Comparison of ENCODE assay signal across 1 cellular context in genomic region chr5:176388341-176389113, GRCh38.
A peak's percentile ranks its signal among the peaks of the same experiment; 100 is the strongest.
TF ChIP-seq lines count a peak whose summit lies in the region.

A gene with protein sequence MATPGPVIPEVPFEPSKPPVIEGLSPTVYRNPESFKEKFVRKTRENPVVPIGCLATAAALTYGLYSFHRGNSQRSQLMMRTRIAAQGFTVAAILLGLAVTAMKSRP (plus strand): TSS chr5:176388751. CDS start chr5:176388820, 69 bp downstream.
A gene with protein sequence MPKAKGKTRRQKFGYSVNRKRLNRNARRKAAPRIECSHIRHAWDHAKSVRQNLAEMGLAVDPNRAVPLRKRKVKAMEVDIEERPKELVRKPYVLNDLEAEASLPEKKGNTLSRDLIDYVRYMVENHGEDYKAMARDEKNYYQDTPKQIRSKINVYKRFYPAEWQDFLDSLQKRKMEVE (minus strand): TSS chr5:176388598. CDS start chr5:176388539, 59 bp downstream.

TF ChIP-seq in K562, 482 proteins besides CTCF, POLR2A, EP300 and RAD21 (continued from another document and continues in another):
- TF ChIP-seq ZNF609 (CRISPR knock-in tag; IDR thresholded peaks at IDR 0.05; ENCODE audit: borderline replicate concordance) (no peak), ZNF212 (CRISPR knock-in tag; IDR thresholded peaks at IDR 0.05) (no peak), ZNF347 (CRISPR knock-in tag; IDR thresholded peaks at IDR 0.05; ENCODE audit: low read depth) (no peak), RB1 (IDR thresholded peaks at IDR 0.05; ENCODE audit: low read depth) (peak; percentile 63), GTF2A2 (tag; IDR thresholded peaks at IDR 0.05) (no peak), PPARD (CRISPR knock-in tag; IDR thresholded peaks at IDR 0.05) (no peak), CEBPG (CRISPR knock-in tag; IDR thresholded peaks at IDR 0.05) (no peak), CEBPG (tag; conservative IDR thresholded peaks at IDR 0.05 in 1 of 2, IDR thresholded peaks at IDR 0.05 in 1 of 2) (no peak), TAF15 (IDR thresholded peaks at IDR 0.05; ENCODE audit: low read depth, low read length) (no peak), RFX5 (IDR thresholded peaks at IDR 0.05; ENCODE audit: low read depth, low read length) (no peak), ATF1 (CRISPR knock-in tag; IDR thresholded peaks at IDR 0.05) (no peak), ATF1 (tag; IDR thresholded peaks at IDR 0.05) (peak; percentile 87), DIDO1 (tag; IDR thresholded peaks at IDR 0.05; ENCODE audit: low read depth) (peak; percentile 96), ELF2 (CRISPR knock-in tag; IDR thresholded peaks at IDR 0.05) (peak; percentile 89), ZNF184 (CRISPR knock-in tag; IDR thresholded peaks at IDR 0.05) (no peak), POLR2G (IDR thresholded peaks at IDR 0.05; ENCODE audit: low read depth, low read length) (peak; percentile 89), CREBBP (IDR thresholded peaks at IDR 0.05; ENCODE audit: low read depth, low read length) (no peak), WHSC1 (IDR thresholded peaks at IDR 0.05; ENCODE audit: low read length) (no peak), C11orf30 (IDR thresholded peaks at IDR 0.05; ENCODE audit: low read depth) (peak; percentile 98), NFRKB (IDR thresholded peaks at IDR 0.05; ENCODE audit: low read depth) (peak; percentile 97), ZNF699 (CRISPR knock-in tag; IDR thresholded peaks at IDR 0.05; ENCODE audit: insufficient replicate concordance) (no peak), NFIX (CRISPR knock-in tag; IDR thresholded peaks at IDR 0.05; ENCODE audit: low read depth) (no peak), E2F8 (IDR thresholded peaks at IDR 0.05; ENCODE audit: low read depth, partially characterized antibody) (peak; percentile 95), NFXL1 (CRISPR knock-in tag; IDR thresholded peaks at IDR 0.05) (no peak), LARP7 (IDR thresholded peaks at IDR 0.05) (peak; percentile 86; the same call in 1 of the 2 replicates), ID3 (CRISPR knock-in tag; IDR thresholded peaks at IDR 0.05) (no peak), ID3 (tag; IDR thresholded peaks at IDR 0.05) (peak; percentile 92), ZNF121 (CRISPR knock-in tag; conservative IDR thresholded peaks at IDR 0.05) (no peak), ZNF830 (CRISPR knock-in tag; IDR thresholded peaks at IDR 0.05) (no peak), PRMT5 (CRISPR knock-in tag; IDR thresholded peaks at IDR 0.05) (no peak), STAT5B (CRISPR knock-in tag; IDR thresholded peaks at IDR 0.05) (no peak), HBP1 (CRISPR knock-in tag; IDR thresholded peaks at IDR 0.05) (no peak), FOXJ2 (tag; IDR thresholded peaks at IDR 0.05) (no peak), RBM34 (IDR thresholded peaks at IDR 0.05; ENCODE audit: borderline replicate concordance, insufficient read depth, low read length) (no peak), IRF9 (tag; IDR thresholded peaks at IDR 0.05) (no peak), ZNF263 (CRISPR knock-in tag; IDR thresholded peaks at IDR 0.05; ENCODE audit: borderline replicate concordance) (no peak), ZNF436 (CRISPR knock-in tag; IDR thresholded peaks at IDR 0.05) (no peak), ZNF24 (IDR thresholded peaks at IDR 0.05) (0 out of 2 replicates have a peak, but pooled peaks have one; percentile 34), ARID3B (CRISPR knock-in tag; IDR thresholded peaks at IDR 0.05; ENCODE audit: borderline replicate concordance) (no peak)
- TF ChIP-seq, protein P1, sequence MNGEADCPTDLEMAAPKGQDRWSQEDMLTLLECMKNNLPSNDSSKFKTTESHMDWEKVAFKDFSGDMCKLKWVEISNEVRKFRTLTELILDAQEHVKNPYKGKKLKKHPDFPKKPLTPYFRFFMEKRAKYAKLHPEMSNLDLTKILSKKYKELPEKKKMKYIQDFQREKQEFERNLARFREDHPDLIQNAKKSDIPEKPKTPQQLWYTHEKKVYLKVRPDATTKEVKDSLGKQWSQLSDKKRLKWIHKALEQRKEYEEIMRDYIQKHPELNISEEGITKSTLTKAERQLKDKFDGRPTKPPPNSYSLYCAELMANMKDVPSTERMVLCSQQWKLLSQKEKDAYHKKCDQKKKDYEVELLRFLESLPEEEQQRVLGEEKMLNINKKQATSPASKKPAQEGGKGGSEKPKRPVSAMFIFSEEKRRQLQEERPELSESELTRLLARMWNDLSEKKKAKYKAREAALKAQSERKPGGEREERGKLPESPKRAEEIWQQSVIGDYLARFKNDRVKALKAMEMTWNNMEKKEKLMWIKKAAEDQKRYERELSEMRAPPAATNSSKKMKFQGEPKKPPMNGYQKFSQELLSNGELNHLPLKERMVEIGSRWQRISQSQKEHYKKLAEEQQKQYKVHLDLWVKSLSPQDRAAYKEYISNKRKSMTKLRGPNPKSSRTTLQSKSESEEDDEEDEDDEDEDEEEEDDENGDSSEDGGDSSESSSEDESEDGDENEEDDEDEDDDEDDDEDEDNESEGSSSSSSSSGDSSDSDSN (IDR thresholded peaks at IDR 0.05; ENCODE audit: borderline replicate concordance in 1 of 2, low read depth in 2 of 2, low read length in 2 of 2) = 0 out of 4 replicates have a peak, but pooled peaks of 1 of the 2 experiments have one; percentile 38
- TF ChIP-seq, protein P2, sequence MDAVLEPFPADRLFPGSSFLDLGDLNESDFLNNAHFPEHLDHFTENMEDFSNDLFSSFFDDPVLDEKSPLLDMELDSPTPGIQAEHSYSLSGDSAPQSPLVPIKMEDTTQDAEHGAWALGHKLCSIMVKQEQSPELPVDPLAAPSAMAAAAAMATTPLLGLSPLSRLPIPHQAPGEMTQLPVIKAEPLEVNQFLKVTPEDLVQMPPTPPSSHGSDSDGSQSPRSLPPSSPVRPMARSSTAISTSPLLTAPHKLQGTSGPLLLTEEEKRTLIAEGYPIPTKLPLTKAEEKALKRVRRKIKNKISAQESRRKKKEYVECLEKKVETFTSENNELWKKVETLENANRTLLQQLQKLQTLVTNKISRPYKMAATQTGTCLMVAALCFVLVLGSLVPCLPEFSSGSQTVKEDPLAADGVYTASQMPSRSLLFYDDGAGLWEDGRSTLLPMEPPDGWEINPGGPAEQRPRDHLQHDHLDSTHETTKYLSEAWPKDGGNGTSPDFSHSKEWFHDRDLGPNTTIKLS (IDR thresholded peaks at IDR 0.05; ENCODE audit: borderline replicate concordance, low read depth) = peak; percentile 94
